Comparison of ENCODE assay signal across 14 cellular contexts in the genomic region with DNA sequence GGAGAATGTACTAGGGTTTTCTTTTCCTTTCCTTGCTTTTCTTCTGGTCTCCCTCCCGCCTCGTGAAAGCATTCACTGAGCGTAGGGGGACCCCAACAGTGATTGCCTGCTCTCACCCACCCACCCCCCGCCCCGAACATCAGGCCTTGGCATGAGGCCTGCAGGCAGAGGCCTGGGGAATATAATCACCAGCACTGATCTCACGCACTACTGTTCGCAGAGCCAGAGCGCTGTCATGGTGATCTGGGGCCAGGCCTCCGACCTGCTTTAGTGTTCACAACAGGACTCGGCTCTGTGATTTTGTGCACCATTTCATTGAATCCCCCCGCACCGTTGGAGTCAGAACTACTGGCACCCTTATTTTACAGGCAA. TPM values are rescaled to one million over a fixed set of nuclear protein-coding genes. Genes with fewer than 3 reads are reported as not detected.
DNase-seq lines count a peak whose midpoint lies in the region; ATAC-seq and TF ChIP-seq lines count a peak whose summit lies in the region.
"Had no signal": no experiment of that assay in that cellular context is flagged by ENCODE, and none has a peak within 500 bp of the region (broad histone marks: within the 10 kb centered on the region; RNA-seq: fewer than 3 reads in every experiment).

No MANE protein-coding gene starts in this region.

- H3K4me3 ChIP-seq in left ventricle myocardium inferior (no peak overlapping the region), mesenchymal stem cell (ENCODE audit: insufficient read depth in 1 of 2, low read depth in 1 of 2, low read length in 2 of 2) (peak overlapping the region in 1 of 2 experiments; percentile 52)
- H3K4me3 ChIP-seq: coronary artery had no signal

- H3K79me1 ChIP-seq in mesenchymal stem cell (replicated peaks; ENCODE audit: low read length, poor library complexity, severe bottlenecking) = no peaks in the 10 kb centered on the region

- H3K9me3 ChIP-seq in left ventricle myocardium inferior (replicated peaks) (no peaks in the 10 kb centered on the region), mesenchymal stem cell (ENCODE audit: control insufficient read depth, low read length) (no peaks in the 10 kb centered on the region)

- H3K9me3 Mint-ChIP-seq in type B pancreatic cell = no peaks in the 10 kb centered on the region
- H3K9me3 Mint-ChIP-seq: activated naive CD4-positive, alpha-beta T cell treated with anti-CD3 and anti-CD28 coated beads, Interleukin-2, amount 50 U/mL, for 72 hours had no signal

- peak overlapping the region; percentile 45 for H3K4me3 Mint-ChIP-seq in type B pancreatic cell

- H3K23ac ChIP-seq in mesenchymal stem cell (ENCODE audit: low read length in 2 of 2) = no peak overlapping the region

- no peak overlapping the region for H2AK5ac ChIP-seq in mesenchymal stem cell (ENCODE audit: low read length, severe bottlenecking)

- no peak overlapping the region for H3K14ac ChIP-seq in mesenchymal stem cell (ENCODE audit: low read length in 2 of 2)

- H3K36me3 ChIP-seq in left ventricle myocardium inferior (no peaks in the 10 kb centered on the region), mesenchymal stem cell (ENCODE audit: control insufficient read depth in 1 of 2, insufficient read depth in 2 of 2, low read depth in 1 of 2, low read length in 2 of 2) (no peaks in the 10 kb centered on the region)

- H3K27me3 ChIP-seq in left ventricle myocardium inferior (ENCODE audit: low read depth) = peaks cover 15% of the 10 kb centered on the region
- peaks cover 16 to 65% of the 10 kb centered on the region in 2 experiments for H3K27me3 ChIP-seq in mesenchymal stem cell (ENCODE audit: control insufficient read depth in 1 of 2, insufficient read depth in 1 of 2, low read length in 2 of 2)

- ATAC-seq in Right ventricle myocardium inferior = peak; percentile 37
- no peak for ATAC-seq in HG02852 (IDR thresholded peaks at IDR 0.05; ENCODE audit: unreplicated experiment)
- ATAC-seq in HG03280 (IDR thresholded peaks at IDR 0.05; ENCODE audit: unreplicated experiment) = no peak
- ATAC-seq: activated naive CD4-positive, alpha-beta T cell treated with anti-CD3 and anti-CD28 coated beads, Interleukin-2, amount 50 U/mL, for 72 hours had no signal

- H3K4me2 ChIP-seq in mesenchymal stem cell (ENCODE audit: low read length, poor library complexity, severe bottlenecking) = no peak overlapping the region
- H3K4me2 ChIP-seq: KMS-11 had no signal

- H3K4me1 ChIP-seq in left ventricle myocardium inferior = peaks cover 4% of the 10 kb centered on the region
- no peaks in the 10 kb centered on the region for H3K4me1 ChIP-seq in mesenchymal stem cell (ENCODE audit: control insufficient read depth, insufficient read depth, low read depth, low read length)

- peak overlapping the region; percentile 64 for H3K27ac Mint-ChIP-seq in type B pancreatic cell
- H3K27ac Mint-ChIP-seq: activated naive CD4-positive, alpha-beta T cell treated with anti-CD3 and anti-CD28 coated beads, Interleukin-2, amount 50 U/mL, for 72 hours had no signal

- H2BK5ac ChIP-seq in mesenchymal stem cell (ENCODE audit: low read depth, low read length, poor library complexity, severe bottlenecking) = no peak overlapping the region

- H2BK120ac ChIP-seq in mesenchymal stem cell (ENCODE audit: low read depth, low read length) = no peak overlapping the region

- H4K8ac ChIP-seq in mesenchymal stem cell (ENCODE audit: low read length) = no peak overlapping the region

- H2BK15ac ChIP-seq in mesenchymal stem cell (ENCODE audit: low read depth, poor library complexity, severe bottlenecking) = no peak overlapping the region

- H2BK12ac ChIP-seq in mesenchymal stem cell (ENCODE audit: low read length in 2 of 2) = no peak overlapping the region

- intact Hi-C loops in Right ventricle myocardium inferior (cut with DNase I) (no loop called here), left ventricle myocardium inferior (cut with micrococcal nuclease) (no loop called here)

- no peak for DNase-seq in Right ventricle myocardium inferior (ENCODE audit: missing footprints)
- DNase-seq in left ventricle myocardium inferior = no peak
- peak; percentile 76 for DNase-seq in astrocyte of the hippocampus (ENCODE audit: low read depth, low spot score)
- DNase-seq in mesenchymal stem cell = peak; percentile 72
- no peak for DNase-seq in type B pancreatic cell (ENCODE audit: extremely low spot score, unreplicated experiment)
- no peak for DNase-seq in mesenteric fat pad (ENCODE audit: low spot score)
- DNase-seq: RPMI8226 had no signal

- no peak overlapping the region for H3K18ac ChIP-seq in mesenchymal stem cell (ENCODE audit: low read depth in 1 of 2, low read length in 2 of 2)

- H3K36me3 Mint-ChIP-seq in type B pancreatic cell = no peaks in the 10 kb centered on the region
- H3K36me3 Mint-ChIP-seq: activated naive CD4-positive, alpha-beta T cell treated with anti-CD3 and anti-CD28 coated beads, Interleukin-2, amount 50 U/mL, for 72 hours had no signal

- H3K4me1 Mint-ChIP-seq in type B pancreatic cell (ENCODE audit: unreplicated experiment) = peaks cover 19% of the 10 kb centered on the region

- no peak overlapping the region for H3K4ac ChIP-seq in mesenchymal stem cell (ENCODE audit: low read depth in 1 of 2, low read length in 2 of 2)

- peak overlapping the region; percentile 77 for H3K9ac ChIP-seq in mesenchymal stem cell (ENCODE audit: low read length)
- H3K9ac ChIP-seq: KMS-11 had no signal

- peaks cover 14% of the 10 kb centered on the region for H3K27me3 Mint-ChIP-seq in type B pancreatic cell

- H2AFZ ChIP-seq in mesenchymal stem cell (ENCODE audit: low read depth, low read length) = no peak overlapping the region

- TF ChIP-seq CTCF in left ventricle myocardium inferior (IDR thresholded peaks at IDR 0.05; ENCODE audit: borderline replicate concordance) = no peak
- TF ChIP-seq CTCF in type B pancreatic cell (conservative IDR thresholded peaks at IDR 0.05) = no peak

- H4K91ac ChIP-seq in mesenchymal stem cell (ENCODE audit: low read length) = no peak overlapping the region

- 64% methylated on average over 12 of the region's 12 CpGs for WGBS in mesenchymal stem cell

- H3K27ac ChIP-seq in left ventricle myocardium inferior (replicated peaks) = no peak overlapping the region
- H3K27ac ChIP-seq in mesenchymal stem cell (ENCODE audit: low read length, poor library complexity, severe bottlenecking) = no peak overlapping the region
- H3K27ac ChIP-seq: coronary artery, KMS-11 had no signal

RNA-seq across cellular contexts. Expression of a gene that starts 47.6 kb away (rescaled TPM):
- 1.5 TPM for total RNA-seq in Right ventricle myocardium inferior
- total RNA-seq in left ventricle myocardium inferior = 1.4 TPM
- 11.9 TPM for polyA plus RNA-seq in mesenchymal stem cell (2013, experiment 1 of 2)
- 11.8 TPM for polyA plus RNA-seq in mesenchymal stem cell (2013, experiment 2 of 2)
- total RNA-seq in type B pancreatic cell (ENCODE audit: low replicate concordance) = 3.4 and 19.0 TPM in 2 replicates
- 5.7 TPM for total RNA-seq in mesenteric fat pad
- total RNA-seq: activated naive CD4-positive, alpha-beta T cell treated with anti-CD3 and anti-CD28 coated beads, Interleukin-2, amount 50 U/mL, for 72 hours; osteocyte had no signal
- polyA plus RNA-seq: keratinocyte had no signal

Comparison
In these comparisons a context has a peak if more than half of its experiments do, and no peak if none do; other contexts are left out.
1. DNase-seq: peak in astrocyte of the hippocampus (single experiment) and mesenchymal stem cell (single experiment); none in Right ventricle myocardium inferior (single experiment), left ventricle myocardium inferior (single experiment), type B pancreatic cell (single experiment) and mesenteric fat pad (single experiment).